In genomic region chr7:94565247-94565894, GRCh38 we compare ENCODE assay signal across 34 cellular contexts.
"Had no signal": no experiment of that assay in that cellular context is flagged by ENCODE, and none has a peak within 500 bp of the region (broad histone marks: within the 10 kb centered on the region; RNA-seq: fewer than 3 reads in every experiment).

No MANE protein-coding gene starts in this region.

- DNase-seq: activated B cell treated with CpG ODN at 0.5 μM for 24 hours; activated CD4-positive, alpha-beta T cell treated with anti-CD3 and anti-CD28 coated beads for 48 hours; activated CD4-positive, alpha-beta T cell treated with anti-CD3 and anti-CD28 coated beads, Interleukin-2, amount 50 U/mL, for 1 hour; activated CD4-positive, alpha-beta T cell treated with anti-CD3 and anti-CD28 coated beads, Interleukin-2, amount 50 U/mL, for 48 hours; activated CD8-positive, alpha-beta memory T cell treated with anti-CD3 and anti-CD28 coated beads for 24 hours; activated CD8-positive, alpha-beta T cell treated with anti-CD3 and anti-CD28 coated beads for 36 hours; activated effector memory CD4-positive, alpha-beta T cell treated with Interleukin-2 at 50 U/mL for 16 hours; activated gamma-delta T cell treated with Interleukin-2 at 50 U/mL for 16 hours; activated naive CD4-positive, alpha-beta T cell treated with anti-CD3 and anti-CD28 coated beads, Interleukin-2, amount 50 U/mL, for 16 hours; activated naive CD4-positive, alpha-beta T cell treated with Interleukin-2 at 50 U/mL for 16 hours; activated T-cell treated with anti-CD3 and anti-CD28 coated beads, Interleukin-2, amount 50 U/mL, for 4 hours; amniotic stem cell; anterior cingulate cortex; brain microvascular endothelial cell; dermis blood vessel endothelial cell; effector CD4-positive, alpha-beta T cell; effector memory CD8-positive, alpha-beta T cell; esophagus squamous epithelium; foreskin melanocyte; T-helper 1 cell; T-helper 17 cell; T1000; WERI-Rb-1 had no signal

- H3K4me3 Mint-ChIP-seq: activated B cell treated with CpG ODN at 0.5 μM for 24 hours; activated CD8-positive, alpha-beta T cell treated with anti-CD3 and anti-CD28 coated beads for 36 hours; activated naive CD8-positive, alpha-beta T cell; activated T-cell treated with anti-CD3 and anti-CD28 coated beads, Interleukin-2, amount 50 U/mL, for 4 hours; activated T-helper 17 cell treated with anti-CD3 and anti-CD28 coated beads, Interleukin-2, amount 50 U/mL, for 72 hours; central memory CD8-positive, alpha-beta T cell; effector memory CD8-positive, alpha-beta T cell; T-helper 17 cell; T-helper 2 cell treated with Interferon-gamma antibody and Interleukin-4, amounts not matched to agents 5 μg/mL and 100 μg/mL, for 36 hours had no signal

- H3K4me1 Mint-ChIP-seq: activated B cell treated with CpG ODN at 0.5 μM for 24 hours; activated T-helper 17 cell treated with anti-CD3 and anti-CD28 coated beads, Interleukin-2, amount 50 U/mL, for 72 hours; central memory CD8-positive, alpha-beta T cell; T-helper 17 cell had no signal

- H3K9me3 Mint-ChIP-seq: activated T-helper 17 cell treated with anti-CD3 and anti-CD28 coated beads, Interleukin-2, amount 50 U/mL, for 72 hours; central memory CD8-positive, alpha-beta T cell; effector memory CD8-positive, alpha-beta T cell had no signal

- H3K9me3 ChIP-seq: esophagus squamous epithelium, gastroesophageal sphincter had no signal

- H3K27ac Mint-ChIP-seq: activated B cell treated with CpG ODN at 0.5 μM for 24 hours; activated CD8-positive, alpha-beta T cell treated with anti-CD3 and anti-CD28 coated beads for 36 hours; activated naive CD8-positive, alpha-beta T cell; activated T-helper 17 cell treated with anti-CD3 and anti-CD28 coated beads, Interleukin-2, amount 50 U/mL, for 72 hours; effector memory CD8-positive, alpha-beta T cell; T-helper 17 cell; T-helper 2 cell treated with Interferon-gamma antibody and Interleukin-4, amounts not matched to agents 5 μg/mL and 100 μg/mL, for 36 hours had no signal

- ATAC-seq: activated CD4-positive, CD25-positive, alpha-beta regulatory T cell treated with anti-CD3 and anti-CD28 coated beads, Interleukin-2, amount 50 U/mL, for 24 hours; activated CD8-positive, alpha-beta T cell treated with anti-CD3 and anti-CD28 coated beads for 36 hours; activated T-cell treated with anti-CD3 and anti-CD28 coated beads, Interleukin-2, amount 50 U/mL, for 4 hours; activated T-helper 17 cell treated with anti-CD3 and anti-CD28 coated beads, Interleukin-2, amount 50 U/mL, for 72 hours; effector memory CD8-positive, alpha-beta T cell; gastroesophageal sphincter; T-helper 17 cell had no signal

- H3K27me3 Mint-ChIP-seq: activated B cell treated with CpG ODN at 0.5 μM for 24 hours; activated CD8-positive, alpha-beta T cell treated with anti-CD3 and anti-CD28 coated beads for 36 hours; activated naive CD8-positive, alpha-beta T cell; activated T-helper 17 cell treated with anti-CD3 and anti-CD28 coated beads, Interleukin-2, amount 50 U/mL, for 72 hours; central memory CD8-positive, alpha-beta T cell; effector memory CD8-positive, alpha-beta T cell; T-helper 17 cell had no signal

- FAIRE-seq: astrocyte, bronchial epithelial cell, endothelial cell of umbilical vein had no signal

- H3K4me1 ChIP-seq: esophagus squamous epithelium had no signal

- H3K4me3 ChIP-seq: coronary artery, esophagus squamous epithelium, gastroesophageal sphincter had no signal

- H3K27ac ChIP-seq: brain microvascular endothelial cell, coronary artery, epithelial cell of prostate, esophagus squamous epithelium, gastroesophageal sphincter, WERI-Rb-1 had no signal
